In the genomic region with DNA sequence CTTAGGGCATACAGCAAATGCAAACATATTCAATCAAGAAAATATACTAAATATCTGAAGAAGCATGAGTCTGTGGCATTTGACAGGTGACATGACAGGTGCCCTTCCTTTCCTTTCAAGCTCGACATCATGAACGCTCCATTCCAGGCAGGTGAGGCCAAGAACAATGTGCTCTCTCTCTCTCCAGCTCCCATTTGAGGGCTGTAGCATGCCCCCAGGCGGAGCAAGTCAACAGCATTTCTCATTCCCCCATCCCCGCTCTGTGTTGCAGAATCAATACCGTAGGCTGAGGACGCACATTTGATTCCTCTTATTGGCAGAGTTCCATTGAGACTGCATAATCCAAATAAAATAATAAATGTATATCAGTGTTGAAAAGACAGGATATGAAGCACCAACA, we compare ENCODE assay signal across 15 cellular contexts. TPM values are rescaled to one million over a fixed set of nuclear protein-coding genes. Genes with fewer than 3 reads are reported as not detected.
A peak's percentile ranks its signal among the peaks of the same experiment; 100 is the strongest.
DNase-seq lines count a peak whose midpoint lies in the region; ATAC-seq and TF ChIP-seq lines count a peak whose summit lies in the region.
"Had no signal": no experiment of that assay in that cellular context is flagged by ENCODE, and none has a peak within 500 bp of the region (broad histone marks: within the 10 kb centered on the region; RNA-seq: fewer than 3 reads in every experiment).

No MANE protein-coding gene starts in this region.

- H3K36me3 ChIP-seq in neural cell (ENCODE audit: insufficient read depth, low read length) (no peaks in the 10 kb centered on the region), left ventricle myocardium inferior (no peaks in the 10 kb centered on the region)

- H4K20me1 ChIP-seq in neural cell (ENCODE audit: insufficient read depth), result no peaks in the 10 kb centered on the region

- no peak overlapping the region for H3K4me3 ChIP-seq in epithelial cell of esophagus (ENCODE audit: low read length)
- H3K4me3 ChIP-seq in neural cell (ENCODE audit: low read length), result no peak overlapping the region
- no peak overlapping the region for H3K4me3 ChIP-seq in left ventricle myocardium inferior

- intact Hi-C loops in left ventricle myocardium inferior (cut with micrococcal nuclease), result no loop called here

- no peaks in the 10 kb centered on the region for H3F3A ChIP-seq in neural cell (ENCODE audit: insufficient read depth, low read length, poor library complexity, severe bottlenecking)

- peak; percentile 73 for TF ChIP-seq EP300 in neural cell (conservative IDR thresholded peaks at IDR 0.05; ENCODE audit: poor library complexity, severe bottlenecking)

- ATAC-seq in HG03097 (IDR thresholded peaks at IDR 0.05; ENCODE audit: low FRiP score, unreplicated experiment) (no peak), GM18520 (IDR thresholded peaks at IDR 0.05; ENCODE audit: unreplicated experiment) (no peak)
- ATAC-seq: CD8-positive, alpha-beta T cell; HepG2 had no signal

- no peaks in the 10 kb centered on the region for H3K27me3 ChIP-seq in neural cell (ENCODE audit: insufficient read depth, low read depth, low read length)
- H3K27me3 ChIP-seq in left ventricle myocardium inferior (ENCODE audit: low read depth), result no peaks in the 10 kb centered on the region

- H3K27ac ChIP-seq in neural cell (ENCODE audit: low read length), result peak overlapping the region; percentile 45
- H3K27ac ChIP-seq in left ventricle myocardium inferior (replicated peaks), result no peak overlapping the region
- H3K27ac ChIP-seq: 22Rv1 had no signal

- no peaks in the 10 kb centered on the region for H3K79me2 ChIP-seq in neural cell (replicated peaks; ENCODE audit: insufficient read depth, low read length)

- no peaks in the 10 kb centered on the region for H3K4me1 ChIP-seq in left ventricle myocardium inferior

- no peaks in the 10 kb centered on the region for H3K9me2 ChIP-seq in neural cell (ENCODE audit: insufficient read depth, low read length)

- H3K9ac ChIP-seq in neural cell (ENCODE audit: low read length), result no peak overlapping the region

- H3K4me2 ChIP-seq in neural cell (ENCODE audit: low read length), result no peak overlapping the region

- no peak for TF ChIP-seq RAD21 in neural cell (conservative IDR thresholded peaks at IDR 0.05)

- DNase-seq in NCI-H1417 (lab: John Stamatoyannopoulos, UW) (peak in 2 of 3 experiments; percentile 52 to 86), NCI-H1417 treated with DMSO at 0.1 percent for 48 hours (lab: John Stamatoyannopoulos, UW) (no peak), NCI-H345 (lab: John Stamatoyannopoulos, UW) (peak; percentile 61), epithelial cell of esophagus (ENCODE audit: low read depth) (peak; percentile 4), left ventricle myocardium inferior (no peak)
- DNase-seq: CD8-positive, alpha-beta T cell; COR-L47; DND-41 had no signal

- H3K9me3 ChIP-seq in neural cell (ENCODE audit: low read length), result no peaks in the 10 kb centered on the region
- H3K9me3 ChIP-seq in left ventricle myocardium inferior (replicated peaks), result no peaks in the 10 kb centered on the region

- no peak overlapping the region for H2AFZ ChIP-seq in neural cell (ENCODE audit: low read depth, low read length)

- no peak for TF ChIP-seq CTCF in epithelial cell of esophagus (IDR thresholded peaks at IDR 0.05; ENCODE audit: insufficient read depth, low read depth, low read length, missing control alignments)
- TF ChIP-seq CTCF in neural cell (IDR thresholded peaks at IDR 0.05; ENCODE audit: poor library complexity, severe bottlenecking), result no peak
- no peak for TF ChIP-seq CTCF in left ventricle myocardium inferior (IDR thresholded peaks at IDR 0.05; ENCODE audit: borderline replicate concordance)

TF ChIP-seq in neural cell, 6 proteins besides CTCF, POLR2A, EP300 and RAD21:
- TF ChIP-seq SMC3 (conservative IDR thresholded peaks at IDR 0.05; ENCODE audit: poor library complexity), result no peak
- TF ChIP-seq EZH2 (IDR thresholded peaks at IDR 0.05; ENCODE audit: borderline replicate concordance, insufficient read depth, low read length, poor library complexity, severe bottlenecking), result no peak
- no peak for TF ChIP-seq TAF1 (IDR thresholded peaks at IDR 0.05; ENCODE audit: low read depth)
- TF ChIP-seq MXI1 (conservative IDR thresholded peaks at IDR 0.05; ENCODE audit: poor library complexity, severe bottlenecking), result no peak
- TF ChIP-seq, protein P1, sequence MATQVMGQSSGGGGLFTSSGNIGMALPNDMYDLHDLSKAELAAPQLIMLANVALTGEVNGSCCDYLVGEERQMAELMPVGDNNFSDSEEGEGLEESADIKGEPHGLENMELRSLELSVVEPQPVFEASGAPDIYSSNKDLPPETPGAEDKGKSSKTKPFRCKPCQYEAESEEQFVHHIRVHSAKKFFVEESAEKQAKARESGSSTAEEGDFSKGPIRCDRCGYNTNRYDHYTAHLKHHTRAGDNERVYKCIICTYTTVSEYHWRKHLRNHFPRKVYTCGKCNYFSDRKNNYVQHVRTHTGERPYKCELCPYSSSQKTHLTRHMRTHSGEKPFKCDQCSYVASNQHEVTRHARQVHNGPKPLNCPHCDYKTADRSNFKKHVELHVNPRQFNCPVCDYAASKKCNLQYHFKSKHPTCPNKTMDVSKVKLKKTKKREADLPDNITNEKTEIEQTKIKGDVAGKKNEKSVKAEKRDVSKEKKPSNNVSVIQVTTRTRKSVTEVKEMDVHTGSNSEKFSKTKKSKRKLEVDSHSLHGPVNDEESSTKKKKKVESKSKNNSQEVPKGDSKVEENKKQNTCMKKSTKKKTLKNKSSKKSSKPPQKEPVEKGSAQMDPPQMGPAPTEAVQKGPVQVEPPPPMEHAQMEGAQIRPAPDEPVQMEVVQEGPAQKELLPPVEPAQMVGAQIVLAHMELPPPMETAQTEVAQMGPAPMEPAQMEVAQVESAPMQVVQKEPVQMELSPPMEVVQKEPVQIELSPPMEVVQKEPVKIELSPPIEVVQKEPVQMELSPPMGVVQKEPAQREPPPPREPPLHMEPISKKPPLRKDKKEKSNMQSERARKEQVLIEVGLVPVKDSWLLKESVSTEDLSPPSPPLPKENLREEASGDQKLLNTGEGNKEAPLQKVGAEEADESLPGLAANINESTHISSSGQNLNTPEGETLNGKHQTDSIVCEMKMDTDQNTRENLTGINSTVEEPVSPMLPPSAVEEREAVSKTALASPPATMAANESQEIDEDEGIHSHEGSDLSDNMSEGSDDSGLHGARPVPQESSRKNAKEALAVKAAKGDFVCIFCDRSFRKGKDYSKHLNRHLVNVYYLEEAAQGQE (IDR thresholded peaks at IDR 0.05; ENCODE audit: borderline replicate concordance), result no peak
- TF ChIP-seq POLR2AphosphoS5 (IDR thresholded peaks at IDR 0.05), result no peak

RNA-seq across cellular contexts. Expression of a gene that starts 24.6 kb away (rescaled TPM):
- 36.8 and 40.2 TPM in 2 replicates for polyA plus RNA-seq in neural cell
- polyA minus RNA-seq in neural cell, result 71.3 and 76.6 TPM in 2 replicates
- total RNA-seq in left ventricle myocardium inferior, result 0.11 TPM
- total RNA-seq: A673; CD8-positive, alpha-beta T cell; HepG2 had no signal
- polyA plus RNA-seq: CD14-positive monocyte, HepG2 had no signal

Comparison
In these comparisons a context has a peak if more than half of its experiments do, and no peak if none do; other contexts are left out.
1. DNase-seq: peak in NCI-H1417 (2 of 3), NCI-H345 (single experiment) and epithelial cell of esophagus (single experiment); none in NCI-H1417 treated with DMSO at 0.1 percent for 48 hours (single experiment) and left ventricle myocardium inferior (single experiment).